In the genomic region with DNA sequence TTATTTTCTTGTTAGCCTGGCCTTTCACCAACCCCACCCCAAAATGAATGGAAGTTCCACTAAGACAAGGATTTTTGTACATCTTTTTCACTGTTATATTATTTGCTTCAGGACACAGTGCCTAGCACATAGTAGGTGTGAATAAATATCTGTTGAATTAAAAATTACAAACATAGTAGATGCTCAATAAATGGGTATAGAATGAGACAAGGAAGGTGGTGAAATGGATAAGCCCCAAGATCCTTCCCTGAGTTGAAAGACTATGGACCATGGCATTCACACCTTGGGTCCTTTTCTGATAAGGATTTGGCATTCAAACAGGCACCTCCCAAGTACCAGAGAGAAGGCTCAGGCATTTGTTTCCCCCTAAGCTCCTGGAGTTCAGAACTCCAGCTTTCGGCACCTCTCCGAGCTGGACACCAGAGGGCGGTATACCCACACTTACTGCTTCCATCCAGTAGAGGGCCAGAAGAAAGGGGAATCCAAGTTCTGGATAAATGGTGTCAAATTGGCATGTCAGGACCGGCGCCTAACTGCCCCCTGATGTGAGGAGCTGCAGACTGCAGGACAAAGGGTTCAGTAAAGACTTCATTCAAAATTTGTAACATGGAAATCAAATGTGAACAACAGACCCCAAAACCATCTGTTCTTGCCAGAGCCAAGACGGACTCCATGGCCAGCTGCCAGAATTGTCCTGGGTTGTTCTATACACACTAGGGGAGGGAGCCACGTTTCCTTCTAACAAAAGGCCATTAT, we compare ENCODE assay signal across 8 cellular contexts.
A peak's percentile ranks its signal among the peaks of the same experiment; 100 is the strongest.
DNase-seq lines count a peak whose midpoint lies in the region; ATAC-seq and TF ChIP-seq lines count a peak whose summit lies in the region.

No MANE protein-coding gene starts in this region.

- DNase-seq in DMS114 treated with DMSO at 0.1 percent for 48 hours (lab: John Stamatoyannopoulos, UW; ENCODE audit: unreplicated experiment): peak; percentile 22
- DNase-seq in SK-MEL-5 (ENCODE audit: low read depth, low spot score): peak; percentile 84
- DNase-seq in activated naive CD4-positive, alpha-beta T cell treated with anti-CD3 and anti-CD28 coated beads, Interleukin-2, amount 50 U/mL, for 72 hours (ENCODE audit: low spot score in 2 of 2): peak; percentile 54 to 55
- DNase-seq in cardiac muscle cell (ENCODE audit: low read depth in 1 of 2, low spot score in 1 of 2): peak; percentile 80 to 87
- peak; percentile 82 for DNase-seq in posterior vena cava (ENCODE audit: low spot score)
- peak; percentile 53 to 57 for DNase-seq in uterus

- H3K9ac ChIP-seq in Loucy (ENCODE audit: low read depth, low read length, poor library complexity, severe bottlenecking): no peak overlapping the region

- H3K4me1 ChIP-seq in Loucy (ENCODE audit: insufficient read depth, low read length, poor library complexity, severe bottlenecking): no peaks in the 10 kb centered on the region
- H3K4me1 ChIP-seq in cardiac muscle cell (ENCODE audit: low read depth): peaks cover 17% of the 10 kb centered on the region
- H3K4me1 ChIP-seq in uterus: no peaks in the 10 kb centered on the region

- H3K9me3 Mint-ChIP-seq in activated naive CD4-positive, alpha-beta T cell treated with anti-CD3 and anti-CD28 coated beads, Interleukin-2, amount 50 U/mL, for 72 hours: no peaks in the 10 kb centered on the region

- H3F3A ChIP-seq in Loucy (ENCODE audit: low read depth): no peaks in the 10 kb centered on the region

- H3K4me3 ChIP-seq in Loucy (ENCODE audit: low read length, poor library complexity, severe bottlenecking) (no peak overlapping the region), cardiac muscle cell (no peak overlapping the region), uterus (no peak overlapping the region)

- H4K20me1 ChIP-seq in Loucy (ENCODE audit: insufficient read depth, low read length, poor library complexity, severe bottlenecking): no peaks in the 10 kb centered on the region

- no peaks in the 10 kb centered on the region for H3K36me3 Mint-ChIP-seq in activated naive CD4-positive, alpha-beta T cell treated with anti-CD3 and anti-CD28 coated beads, Interleukin-2, amount 50 U/mL, for 72 hours

- TF ChIP-seq CTCF in Loucy (conservative IDR thresholded peaks at IDR 0.05; ENCODE audit: low read length): peak; percentile 90
- peak; percentile 92 for TF ChIP-seq CTCF in cardiac muscle cell (IDR thresholded peaks at IDR 0.05; ENCODE audit: low read depth, low read length)
- peak; percentile 68 to 84 (median 75) for TF ChIP-seq CTCF in uterus (IDR thresholded peaks at IDR 0.05)

- intact Hi-C loops in posterior vena cava (cut with DNase I) (no loop called here), uterus (cut with DNase I; ENCODE audit: low total_unique reads) (no loop called here)

- H3K79me2 ChIP-seq in Loucy (ENCODE audit: insufficient read depth, low read length): no peaks in the 10 kb centered on the region

- no peak overlapping the region for H2AFZ ChIP-seq in Loucy (ENCODE audit: low read length)

- in situ Hi-C loops in SK-MEL-5 (cut with HindIII; ENCODE audit: low pct_unique_long_range_greater_than_20kb, low sequenced_read_pairs): no loop called here

- no peak overlapping the region for H3K4me2 ChIP-seq in Loucy (ENCODE audit: low read depth, low read length, poor library complexity, severe bottlenecking)

- peak; percentile 85 for ATAC-seq in GM21529 (IDR thresholded peaks at IDR 0.05; ENCODE audit: unreplicated experiment)
- ATAC-seq in activated naive CD4-positive, alpha-beta T cell treated with anti-CD3 and anti-CD28 coated beads, Interleukin-2, amount 50 U/mL, for 72 hours: peak; percentile 45 to 69

- no peak overlapping the region for H3K27ac Mint-ChIP-seq in activated naive CD4-positive, alpha-beta T cell treated with anti-CD3 and anti-CD28 coated beads, Interleukin-2, amount 50 U/mL, for 72 hours

- H3K36me3 ChIP-seq in Loucy (ENCODE audit: insufficient read depth, low read length) (no peaks in the 10 kb centered on the region), cardiac muscle cell (no peaks in the 10 kb centered on the region), uterus (no peaks in the 10 kb centered on the region)

- H3K9me3 ChIP-seq in Loucy (ENCODE audit: insufficient read depth, low read depth, low read length) (no peaks in the 10 kb centered on the region), cardiac muscle cell (ENCODE audit: low read depth) (no peaks in the 10 kb centered on the region), uterus (no peaks in the 10 kb centered on the region)

- H3K9me2 ChIP-seq in Loucy (replicated peaks; ENCODE audit: low read depth, low read length): no peaks in the 10 kb centered on the region

- H3K27me3 ChIP-seq in Loucy (ENCODE audit: insufficient read depth, low read length, poor library complexity, severe bottlenecking): no peaks in the 10 kb centered on the region
- H3K27me3 ChIP-seq in cardiac muscle cell: no peaks in the 10 kb centered on the region
- H3K27me3 ChIP-seq in uterus: no peaks in the 10 kb centered on the region

- no peak for TF ChIP-seq POLR2A in uterus (IDR thresholded peaks at IDR 0.05)

- no peak overlapping the region for H3K27ac ChIP-seq in cardiac muscle cell
- H3K27ac ChIP-seq in uterus: no peak overlapping the region

Comparison
In these comparisons a context has a peak if more than half of its experiments do, and no peak if none do; other contexts are left out.
1. DNase-seq: peak in every context shown above with its lines; median percentile 84 in SK-MEL-5; 84 in cardiac muscle cell; 82 in posterior vena cava; 55 in uterus; 54 in activated naive CD4-positive, alpha-beta T cell treated with anti-CD3 and anti-CD28 coated beads, Interleukin-2, amount 50 U/mL, for 72 hours; 22 in DMS114 treated with DMSO at 0.1 percent for 48 hours.